ENCODE assay signal across 14 cellular contexts in the genomic region with DNA sequence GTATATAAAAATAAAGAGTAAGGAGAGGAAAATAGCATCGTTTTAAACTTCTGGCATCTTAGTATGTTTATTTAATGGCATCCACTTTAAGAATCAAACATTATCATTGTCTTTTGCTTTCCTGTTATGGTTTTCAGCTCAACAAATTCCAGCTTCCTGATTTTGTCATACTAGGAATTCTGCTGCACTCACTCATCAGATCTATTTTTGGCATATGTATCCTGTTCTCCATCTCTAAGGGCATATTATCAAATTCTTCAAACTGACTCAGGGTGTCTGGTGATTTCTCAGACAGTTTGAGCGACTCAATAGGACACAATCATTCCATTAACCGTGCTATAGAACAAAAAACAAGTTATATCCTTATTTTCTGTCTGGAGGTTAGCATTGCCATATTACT.
A peak's percentile ranks its signal among the peaks of the same experiment; 100 is the strongest.
DNase-seq lines count a peak whose midpoint lies in the region; ATAC-seq and TF ChIP-seq lines count a peak whose summit lies in the region.
"Had no signal": no experiment of that assay in that cellular context is flagged by ENCODE, and none has a peak within 500 bp of the region (broad histone marks: within the 10 kb centered on the region; RNA-seq: fewer than 3 reads in every experiment).

No MANE protein-coding gene starts in this region.

- DNase-seq in COLO829 (ENCODE audit: low spot score) = peak; percentile 40
- peak; percentile 1 for DNase-seq in SK-MEL-5 (ENCODE audit: low read depth, low spot score)
- DNase-seq in fibroblast of mammary gland (ENCODE audit: low read depth) = peak; percentile 80
- DNase-seq in pulmonary artery endothelial cell (ENCODE audit: low read depth, low spot score) = peak; percentile 63
- DNase-seq in inferior parietal cortex (ENCODE audit: extremely low spot score) = no peak
- no peak for DNase-seq in UCSD-AML1 (lab: John Stamatoyannopoulos, UW; ENCODE audit: unreplicated experiment)
- DNase-seq: activated naive CD4-positive, alpha-beta T cell treated with anti-CD3 and anti-CD28 coated beads for 36 hours; CD4-positive, alpha-beta T cell; MM.1S; NCI-H2081 treated with DMSO at 0.1 percent for 48 hours; stimulated activated CD4-positive, alpha-beta T cell treated with anti-CD3 and anti-CD28 coated beads, Interleukin-2, amount 100 ng/mL, for 24 hours had no signal

- ATAC-seq in HG03280 (IDR thresholded peaks at IDR 0.05; ENCODE audit: unreplicated experiment) (no peak), HG03565 (IDR thresholded peaks at IDR 0.05; ENCODE audit: unreplicated experiment) (no peak)
- ATAC-seq: HCT116 had no signal

- in situ Hi-C loops in SK-MEL-5 (cut with HindIII; ENCODE audit: low pct_unique_long_range_greater_than_20kb, low sequenced_read_pairs) = no loop called here

- no peak for TF ChIP-seq CTCF in fibroblast of mammary gland (conservative IDR thresholded peaks at IDR 0.05; ENCODE audit: control insufficient read depth, insufficient read depth, low read depth, low read length)

- H3K4me3 ChIP-seq in fibroblast of mammary gland (ENCODE audit: control insufficient read depth, low read depth, low read length) = no peak overlapping the region

Comparison
In these comparisons a context has a peak if more than half of its experiments do, and no peak if none do; other contexts are left out.
1. DNase-seq: peak in COLO829 (single experiment), SK-MEL-5 (single experiment), fibroblast of mammary gland (single experiment) and pulmonary artery endothelial cell (single experiment); none in inferior parietal cortex (single experiment) and UCSD-AML1 (single experiment).